9 cellular contexts compared by ENCODE assay signal in genomic region chr7:132394283-132395003, GRCh38.
DNase-seq lines count a peak whose midpoint lies in the region; ATAC-seq and TF ChIP-seq lines count a peak whose summit lies in the region.
"Had no signal": no experiment of that assay in that cellular context is flagged by ENCODE, and none has a peak within 500 bp of the region (broad histone marks: within the 10 kb centered on the region; RNA-seq: fewer than 3 reads in every experiment).

No MANE protein-coding gene starts in this region.

- no peaks in the 10 kb centered on the region for H3K36me3 ChIP-seq in OCI-LY1 (ENCODE audit: insufficient read depth, low read length)

- H3K9me3 Mint-ChIP-seq in activated T-cell treated with anti-CD3 and anti-CD28 coated beads, Interleukin-2, amount 50 U/mL, for 72 hours, result no peaks in the 10 kb centered on the region

- H3K27ac Mint-ChIP-seq in activated T-cell treated with anti-CD3 and anti-CD28 coated beads, Interleukin-2, amount 50 U/mL, for 72 hours, result no peak overlapping the region

- no peak overlapping the region for H3K27ac ChIP-seq in OCI-LY1 (ENCODE audit: low read depth, low read length, poor library complexity, severe bottlenecking)

- H3K79me2 ChIP-seq in OCI-LY1 (ENCODE audit: insufficient read depth, low read length), result no peaks in the 10 kb centered on the region

- no peak overlapping the region for H3K4me3 Mint-ChIP-seq in activated T-cell treated with anti-CD3 and anti-CD28 coated beads, Interleukin-2, amount 50 U/mL, for 72 hours

- H3K27me3 Mint-ChIP-seq in activated T-cell treated with anti-CD3 and anti-CD28 coated beads, Interleukin-2, amount 50 U/mL, for 72 hours (ENCODE audit: low read depth), result no peaks in the 10 kb centered on the region

- peak; percentile 50 to 64 for ATAC-seq in activated T-cell treated with anti-CD3 and anti-CD28 coated beads, Interleukin-2, amount 50 U/mL, for 72 hours (replicated peaks in 1 of 2)
- ATAC-seq in sciatic nerve, result peak; percentile 15
- ATAC-seq in GM18519 (IDR thresholded peaks at IDR 0.05; ENCODE audit: low FRiP score, unreplicated experiment), result no peak
- no peak for ATAC-seq in GM18861 (IDR thresholded peaks at IDR 0.05; ENCODE audit: unreplicated experiment)

- no peaks in the 10 kb centered on the region for H3F3A ChIP-seq in OCI-LY1 (ENCODE audit: insufficient read depth, low read length)

- TF ChIP-seq CTCF in OCI-LY1 (IDR thresholded peaks at IDR 0.05; ENCODE audit: low read length), result peak; percentile 46; the same call in 1 of the 2 replicates
- TF ChIP-seq CTCF in epithelial cell of proximal tubule (conservative IDR thresholded peaks at IDR 0.05; ENCODE audit: low read depth, low read length), result peak; percentile 48

- no peaks in the 10 kb centered on the region for H4K20me1 ChIP-seq in OCI-LY1 (ENCODE audit: insufficient read depth, low read length)

- peaks cover 8% of the 10 kb centered on the region for H3K4me1 Mint-ChIP-seq in activated T-cell treated with anti-CD3 and anti-CD28 coated beads, Interleukin-2, amount 50 U/mL, for 72 hours (ENCODE audit: low read depth)

- no peak overlapping the region for H3K9ac ChIP-seq in OCI-LY1 (ENCODE audit: low read length)

- no peaks in the 10 kb centered on the region for H3K36me3 Mint-ChIP-seq in activated T-cell treated with anti-CD3 and anti-CD28 coated beads, Interleukin-2, amount 50 U/mL, for 72 hours (ENCODE audit: insufficient read depth in 2 of 2)

- intact Hi-C loops in sciatic nerve (cut with DNase I), result no loop called here

- no peaks in the 10 kb centered on the region for H3K27me3 ChIP-seq in OCI-LY1 (ENCODE audit: insufficient read depth, low read length)

- H3K4me2 ChIP-seq in OCI-LY1 (ENCODE audit: low read length), result no peak overlapping the region

- no peaks in the 10 kb centered on the region for H3K4me1 ChIP-seq in OCI-LY1 (ENCODE audit: insufficient read depth, low read length, severe bottlenecking)

- no peak overlapping the region for H2AFZ ChIP-seq in OCI-LY1 (ENCODE audit: low read length)

- no peaks in the 10 kb centered on the region for H3K9me3 ChIP-seq in OCI-LY1 (ENCODE audit: low read length)

- DNase-seq in activated T-cell treated with anti-CD3 and anti-CD28 coated beads, Interleukin-2, amount 50 U/mL, for 72 hours, result peak; percentile 10 to 12
- no peak for DNase-seq in activated T-cell treated with anti-CD3 and anti-CD28 coated beads, Interleukin-2, amount 50 U/mL, for 1 hour
- no peak for DNase-seq in epithelial cell of proximal tubule (ENCODE audit: low read depth)
- DNase-seq in sciatic nerve (ENCODE audit: low spot score), result no peak
- no peak for DNase-seq in NCI-H2107 treated with DMSO at 0.1 percent for 48 hours (lab: John Stamatoyannopoulos, UW; ENCODE audit: unreplicated experiment)
- DNase-seq: DMS153 had no signal

- H3K4me3 ChIP-seq in OCI-LY1 (ENCODE audit: low read depth, low read length, poor library complexity, severe bottlenecking), result no peak overlapping the region
- H3K4me3 ChIP-seq in epithelial cell of proximal tubule (ENCODE audit: low read depth, low read length), result no peak overlapping the region

- H3K9me2 ChIP-seq in OCI-LY1 (ENCODE audit: low read depth, low read length), result no peaks in the 10 kb centered on the region

Comparison
In these comparisons a context has a peak if more than half of its experiments do, and no peak if none do; other contexts are left out.
1. DNase-seq: peak in activated T-cell treated with anti-CD3 and anti-CD28 coated beads, Interleukin-2, amount 50 U/mL, for 72 hours (2 of 2); none in activated T-cell treated with anti-CD3 and anti-CD28 coated beads, Interleukin-2, amount 50 U/mL, for 1 hour (single experiment), epithelial cell of proximal tubule (single experiment), sciatic nerve (single experiment) and NCI-H2107 treated with DMSO at 0.1 percent for 48 hours (single experiment).
2. ATAC-seq: peak in activated T-cell treated with anti-CD3 and anti-CD28 coated beads, Interleukin-2, amount 50 U/mL, for 72 hours (2 of 2) and sciatic nerve (single experiment); none in GM18519 (single experiment) and GM18861 (single experiment).